In genomic region chr2:25160376-25160775, GRCh38 we compare ENCODE assay signal across 1 cellular context.
TF ChIP-seq lines count a peak whose summit lies in the region.

No MANE protein-coding gene starts in this region.

TF ChIP-seq in GM23338, 12 proteins besides CTCF, POLR2A, EP300 and RAD21 (continued from another document):
- no peak for TF ChIP-seq REST (IDR thresholded peaks at IDR 0.05; ENCODE audit: unreplicated experiment)
- TF ChIP-seq JUNB (IDR thresholded peaks at IDR 0.05; ENCODE audit: unreplicated experiment) = no peak
- TF ChIP-seq EZH2 (IDR thresholded peaks at IDR 0.05; ENCODE audit: low read depth, unreplicated experiment) = no peak
- TF ChIP-seq, protein P1, sequence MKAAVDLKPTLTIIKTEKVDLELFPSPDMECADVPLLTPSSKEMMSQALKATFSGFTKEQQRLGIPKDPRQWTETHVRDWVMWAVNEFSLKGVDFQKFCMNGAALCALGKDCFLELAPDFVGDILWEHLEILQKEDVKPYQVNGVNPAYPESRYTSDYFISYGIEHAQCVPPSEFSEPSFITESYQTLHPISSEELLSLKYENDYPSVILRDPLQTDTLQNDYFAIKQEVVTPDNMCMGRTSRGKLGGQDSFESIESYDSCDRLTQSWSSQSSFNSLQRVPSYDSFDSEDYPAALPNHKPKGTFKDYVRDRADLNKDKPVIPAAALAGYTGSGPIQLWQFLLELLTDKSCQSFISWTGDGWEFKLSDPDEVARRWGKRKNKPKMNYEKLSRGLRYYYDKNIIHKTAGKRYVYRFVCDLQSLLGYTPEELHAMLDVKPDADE (IDR thresholded peaks at IDR 0.05) = no peak
- no peak for TF ChIP-seq EZH2phosphoT487 (IDR thresholded peaks at IDR 0.05; ENCODE audit: unreplicated experiment)
- TF ChIP-seq ZNF114 (CRISPR knock-in tag; IDR thresholded peaks at IDR 0.05) = no peak
- no peak for TF ChIP-seq NANOG (IDR thresholded peaks at IDR 0.05; ENCODE audit: borderline replicate concordance)
